8 cellular contexts compared by ENCODE assay signal in genomic region chr16:29227756-29228663, GRCh38.
DNase-seq lines count a peak whose midpoint lies in the region; ATAC-seq and TF ChIP-seq lines count a peak whose summit lies in the region.
"Not testable (repeated sequence)": the region's sequence is repeated elsewhere in the genome, so short reads cannot be mapped to it uniquely, and the experiment has no call there.

No MANE protein-coding gene starts in this region.

- POLR2A ChIA-PET in naive thymus-derived CD8-positive, alpha-beta T cell (lab: Charles Lee), result not testable (repeated sequence)

- peak overlapping the region; percentile 49 for H3K27ac Mint-ChIP-seq in T-helper 1 cell treated with Interleukin-12 subunit alpha and Interleukin-12 subunit beta and Interleukin-4 antibody, amounts not matched to agents 30 μg/mL and 1 μg/mL, for 36 hours
- peak overlapping the region in 5 of 10 donors; percentile 32 to 66 (median 52) for H3K27ac Mint-ChIP-seq in naive thymus-derived CD8-positive, alpha-beta T cell

- peak; percentile 73 for DNase-seq in COLO668 (lab: John Stamatoyannopoulos, UW; ENCODE audit: unreplicated experiment)
- DNase-seq in NCI-H2107 treated with DMSO at 0.1 percent for 48 hours (lab: John Stamatoyannopoulos, UW; ENCODE audit: unreplicated experiment), result peak; percentile 6
- DNase-seq in activated naive CD4-positive, alpha-beta T cell treated with Interleukin-2 at 50 U/mL for 16 hours, result peak; percentile 29
- peak; percentile 56 for DNase-seq in fibroblast of villous mesenchyme (ENCODE audit: low read depth)
- DNase-seq in naive thymus-derived CD8-positive, alpha-beta T cell, result peak in 9 of 10 donors; percentile 15 to 65 (median 38)
- DNase-seq in stimulated activated CD8-positive, alpha-beta memory T cell treated with anti-CD3 and anti-CD28 coated beads, Interleukin-7, amount 100 ng/mL, for 4 hours (ENCODE audit: low read depth in 2 of 2), result peak; percentile 4 to 35

- H3K27me3 Mint-ChIP-seq in T-helper 1 cell treated with Interleukin-12 subunit alpha and Interleukin-12 subunit beta and Interleukin-4 antibody, amounts not matched to agents 30 μg/mL and 1 μg/mL, for 36 hours (ENCODE audit: low read depth); naive thymus-derived CD8-positive, alpha-beta T cell: not testable (repeated sequence)

- not testable (repeated sequence) for H3K4me1 Mint-ChIP-seq in T-helper 1 cell treated with Interleukin-12 subunit alpha and Interleukin-12 subunit beta and Interleukin-4 antibody, amounts not matched to agents 30 μg/mL and 1 μg/mL, for 36 hours (ENCODE audit: low read depth)
- peaks cover 6 to 29% (median 19%) of the 10 kb centered on the region in 4 donors for H3K4me1 Mint-ChIP-seq in naive thymus-derived CD8-positive, alpha-beta T cell

- not testable (repeated sequence) for H3K9me3 Mint-ChIP-seq in T-helper 1 cell treated with Interleukin-12 subunit alpha and Interleukin-12 subunit beta and Interleukin-4 antibody, amounts not matched to agents 30 μg/mL and 1 μg/mL, for 36 hours
- peaks cover 0 to 11% (median 0%) of the 10 kb centered on the region in 9 donors for H3K9me3 Mint-ChIP-seq in naive thymus-derived CD8-positive, alpha-beta T cell

- H3K4me3 ChIP-seq in fibroblast of villous mesenchyme (ENCODE audit: low read depth, low read length), result not testable (repeated sequence)

- not testable (repeated sequence) for H3K4me3 Mint-ChIP-seq in T-helper 1 cell treated with Interleukin-12 subunit alpha and Interleukin-12 subunit beta and Interleukin-4 antibody, amounts not matched to agents 30 μg/mL and 1 μg/mL, for 36 hours; naive thymus-derived CD8-positive, alpha-beta T cell

- H3K36me3 Mint-ChIP-seq in T-helper 1 cell treated with Interleukin-12 subunit alpha and Interleukin-12 subunit beta and Interleukin-4 antibody, amounts not matched to agents 30 μg/mL and 1 μg/mL, for 36 hours (ENCODE audit: low read depth); naive thymus-derived CD8-positive, alpha-beta T cell: not testable (repeated sequence)

- TF ChIP-seq CTCF in fibroblast of villous mesenchyme (IDR thresholded peaks at IDR 0.05; ENCODE audit: insufficient read depth, low read depth, low read length), result peak; percentile 38

- peak; percentile 74 for ATAC-seq in HG02798 (IDR thresholded peaks at IDR 0.05; ENCODE audit: poor library complexity, unreplicated experiment)
- peak; percentile 99 for ATAC-seq in naive thymus-derived CD8-positive, alpha-beta T cell

Comparison
In these comparisons a context has a peak if more than half of its experiments do, and no peak if none do; other contexts are left out.
1. DNase-seq: peak in every context shown above with its lines; median percentile 73 in COLO668; 56 in fibroblast of villous mesenchyme; 38 in naive thymus-derived CD8-positive, alpha-beta T cell; 29 in activated naive CD4-positive, alpha-beta T cell treated with Interleukin-2 at 50 U/mL for 16 hours; 20 in stimulated activated CD8-positive, alpha-beta memory T cell treated with anti-CD3 and anti-CD28 coated beads, Interleukin-7, amount 100 ng/mL, for 4 hours; 6 in NCI-H2107 treated with DMSO at 0.1 percent for 48 hours.